In genomic region chr1:27934818-27935549, GRCh38 we compare ENCODE assay signal across 8 cellular contexts. TPM values are rescaled to one million over a fixed set of nuclear protein-coding genes. Genes with fewer than 3 reads are reported as not detected.
DNase-seq lines count a peak whose midpoint lies in the region; ATAC-seq, FAIRE-seq and TF ChIP-seq lines count a peak whose summit lies in the region.

Gene SMPDL3B, plus strand, starts transcription at chr1:27935000. Its CDS starts 184 bp downstream, at chr1:27935184.

- DNase-seq in AG04449 (ENCODE audit: low read depth, low spot score) (no peak), GM19239 (ENCODE audit: insufficient read length, low spot score) (no peak), PC-3 (peak; percentile 90), trophoblast cell (peak in 1 of 2 donors; percentile 29), globus pallidus (ENCODE audit: low spot score) (no peak)

- CTCF ChIA-PET in AG04449 (lab: Yijun Ruan, JAX) = no interaction called here
- CTCF ChIA-PET in PC-3 (lab: Charles Lee) = no interaction called here

- no CpG with 5 or more reads among the region's 16 CpGs for WGBS in trophoblast cell (ENCODE audit: extremely low coverage, insufficient coverage, insufficient read length)

- H3K9me3 ChIP-seq in PC-3 (ENCODE audit: low read length) (no peaks in the 10 kb centered on the region), endocrine pancreas (ENCODE audit: control insufficient read depth, low read length) (no peaks in the 10 kb centered on the region), trophoblast cell (ENCODE audit: insufficient read depth, low read depth, low read length) (no peaks in the 10 kb centered on the region)

- H2BK12ac ChIP-seq in trophoblast cell (ENCODE audit: low read length) = peak within 1 kb of the TSS; percentile 20

- H2BK120ac ChIP-seq in trophoblast cell (ENCODE audit: insufficient read depth, low read length, poor library complexity) = peak within 1 kb of the TSS; percentile 10

- H3K4me1 ChIP-seq in PC-3 (ENCODE audit: insufficient read depth, low read length) (peaks cover 8% of the 10 kb centered on the region; the same call in 1 of the 2 replicates), endocrine pancreas (ENCODE audit: control insufficient read depth, insufficient read depth, low read length) (no peaks in the 10 kb centered on the region), trophoblast cell (ENCODE audit: control insufficient read depth in 1 of 2, insufficient read depth in 2 of 2, low read length in 2 of 2) (peaks cover 5 to 9% of the 10 kb centered on the region in 2 experiments)

- H3K9ac ChIP-seq in PC-3 (ENCODE audit: low read length) = peak within 1 kb of the TSS; percentile 55
- H3K9ac ChIP-seq in endocrine pancreas (ENCODE audit: control insufficient read depth, insufficient read depth, low read length) = peak within 1 kb of the TSS; percentile 47
- H3K9ac ChIP-seq in trophoblast cell (ENCODE audit: low read length) = no peak within 1 kb of the TSS

- H3K36me3 ChIP-seq in PC-3 (ENCODE audit: low read depth, low read length) = no peaks in the 10 kb centered on the region
- no peaks in the 10 kb centered on the region for H3K36me3 ChIP-seq in endocrine pancreas (ENCODE audit: control insufficient read depth, insufficient read depth, low read length)
- H3K36me3 ChIP-seq in trophoblast cell (ENCODE audit: control insufficient read depth in 1 of 2, insufficient read depth in 2 of 2, low read length in 2 of 2) = no peaks in the 10 kb centered on the region

- peak; percentile 100 for ATAC-seq in PC-3
- ATAC-seq in HG03469 (IDR thresholded peaks at IDR 0.05; ENCODE audit: unreplicated experiment) = no peak
- ATAC-seq in GM18858 (IDR thresholded peaks at IDR 0.05; ENCODE audit: unreplicated experiment) = no peak

- TSS peak; percentile 85 for BruUV-seq in PC-3 (replicated peaks; lab: Mats Ljungman, UMichigan)

- POLR2A ChIA-PET in AG04449 (lab: Yijun Ruan, JAX) (no interaction called here), PC-3 (lab: Charles Lee; ENCODE audit: unreplicated experiment) (interaction anchor here (0.6 kb wide), 1 partner anchor 37 kb away, joined by 3 read pairs; no protein-coding TSS in a partner anchor)

- no peak within 1 kb of the TSS for H3K27ac ChIP-seq in PC-3 (ENCODE audit: low read length)
- no peak within 1 kb of the TSS for H3K27ac ChIP-seq in trophoblast cell (ENCODE audit: low read depth, low read length)

- no peak within 1 kb of the TSS for H3K4ac ChIP-seq in trophoblast cell (ENCODE audit: low read depth, low read length)

- peak within 1 kb of the TSS; percentile 75 for H2AFZ ChIP-seq in PC-3 (ENCODE audit: low read length)
- H2AFZ ChIP-seq in trophoblast cell (ENCODE audit: insufficient read depth, low read length, poor library complexity) = peak within 1 kb of the TSS; percentile 67

- H3K4me3 ChIP-seq in AG04449 (ENCODE audit: low read depth, low read length) = no peak within 1 kb of the TSS; the same call in 1 of the 2 replicates
- H3K4me3 ChIP-seq in PC-3 (ENCODE audit: low read length) = peak within 1 kb of the TSS; percentile 79
- peak within 1 kb of the TSS; percentile 64 for H3K4me3 ChIP-seq in endocrine pancreas (ENCODE audit: control insufficient read depth, insufficient read depth, low read length)
- H3K4me3 ChIP-seq in trophoblast cell (ENCODE audit: low read depth, low read length) = no peak within 1 kb of the TSS

- H3F3A ChIP-seq in PC-3 (ENCODE audit: low read length, unreplicated experiment) = no peaks in the 10 kb centered on the region

- no peaks in the 10 kb centered on the region for H4K20me1 ChIP-seq in PC-3 (ENCODE audit: low read length)

- H3K27me3 ChIP-seq in PC-3 (ENCODE audit: low read length) (no peaks in the 10 kb centered on the region), endocrine pancreas (ENCODE audit: control insufficient read depth, insufficient read depth, low read length) (no peaks in the 10 kb centered on the region), trophoblast cell (ENCODE audit: insufficient read depth, low read length) (no peaks in the 10 kb centered on the region)

- H4K91ac ChIP-seq in trophoblast cell (ENCODE audit: low read depth, low read length) = peak within 1 kb of the TSS; percentile 32

- H4K12ac ChIP-seq in trophoblast cell (ENCODE audit: low read depth, low read length) = peak within 1 kb of the TSS; percentile 59

- no peaks in the 10 kb centered on the region for H3K9me2 ChIP-seq in PC-3 (replicated peaks; ENCODE audit: low read length)

- no peak within 1 kb of the TSS for H3K23ac ChIP-seq in trophoblast cell (ENCODE audit: low read length)

- peak within 1 kb of the TSS; percentile 67 for H4K8ac ChIP-seq in trophoblast cell (ENCODE audit: low read depth, low read length)

- FAIRE-seq in GM19239 (lab: Jason Lieb, UNC) = peak; percentile 85

- H3K4me2 ChIP-seq in PC-3 (ENCODE audit: low read length) (peak within 1 kb of the TSS; percentile 92), trophoblast cell (ENCODE audit: low read length) (peak within 1 kb of the TSS; percentile 60)

- no peaks in the 10 kb centered on the region for H3K79me2 ChIP-seq in PC-3 (ENCODE audit: low read length)
- no peaks in the 10 kb centered on the region for H3K79me2 ChIP-seq in trophoblast cell (ENCODE audit: control insufficient read depth, insufficient read depth, low read length, poor library complexity)

- peak within 1 kb of the TSS; percentile 30 for H3K18ac ChIP-seq in trophoblast cell (ENCODE audit: low read length)

- H2AK5ac ChIP-seq in trophoblast cell (ENCODE audit: low read length) = no peak within 1 kb of the TSS

- H3K14ac ChIP-seq in trophoblast cell (ENCODE audit: low read length) = peak within 1 kb of the TSS; percentile 69

- intact Hi-C loops in PC-3 (cut with micrococcal nuclease) = loop anchor here (1.0 to 2.0 kb wide), 2 partner anchors 24 to 44 kb away; partner anchors contain the start of gene XKR8

- peak within 1 kb of the TSS; percentile 23 for H2BK5ac ChIP-seq in trophoblast cell (ENCODE audit: low read depth, low read length, poor library complexity)

- H3K79me1 ChIP-seq in trophoblast cell (ENCODE audit: low read length) = peaks cover 5% of the 10 kb centered on the region

- TF ChIP-seq CTCF in AG04449 (IDR thresholded peaks at IDR 0.05; ENCODE audit: insufficient read depth, low read length, missing control alignments) (peak; percentile 10), PC-3 (conservative IDR thresholded peaks at IDR 0.05; ENCODE audit: low read depth, low read length) (peak; percentile 31)

RNA-seq across cellular contexts. Expression of gene SMPDL3B, which starts in this region (rescaled TPM):
- total RNA-seq in PC-3 (2014; rRNA removed) = 19.6 and 25.7 TPM in 2 replicates
- polyA plus RNA-seq in trophoblast cell (2013) = 39.9 and 46.1 TPM in 2 replicates

Comparison
In these comparisons a context has a peak if more than half of its experiments do, and no peak if none do; other contexts are left out.
1. H3K4me3 ChIP-seq: peak in PC-3 (single experiment) and endocrine pancreas (single experiment); none in AG04449 (single experiment) and trophoblast cell (single experiment).